Comparison of ENCODE assay signal across 30 cellular contexts in the genomic region with DNA sequence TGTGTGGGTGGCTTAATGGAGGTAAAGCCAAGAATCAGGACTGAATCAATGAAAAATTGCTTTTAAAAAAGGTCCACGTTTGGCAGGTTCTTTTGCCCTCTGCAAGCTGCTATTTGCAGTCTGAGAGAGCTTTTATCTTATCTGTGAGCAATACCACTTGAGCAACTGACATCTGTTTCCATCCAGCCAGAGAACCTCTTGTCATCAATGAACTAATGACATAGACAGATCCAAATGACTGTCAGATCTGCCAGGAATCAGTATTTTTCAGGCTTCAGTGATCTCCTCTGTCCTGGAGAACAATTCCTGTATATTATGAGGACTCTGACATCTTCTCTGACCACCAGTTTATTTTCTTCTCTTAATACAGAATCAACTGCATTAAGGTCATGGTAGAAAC.
DNase-seq lines count a peak whose midpoint lies in the region; ATAC-seq, FAIRE-seq and TF ChIP-seq lines count a peak whose summit lies in the region.
"Had no signal": no experiment of that assay in that cellular context is flagged by ENCODE, and none has a peak within 500 bp of the region (broad histone marks: within the 10 kb centered on the region; RNA-seq: fewer than 3 reads in every experiment).

No MANE protein-coding gene starts in this region.

- H3K36me3 ChIP-seq in kidney (ENCODE audit: control insufficient read depth in 1 of 2, insufficient read depth in 2 of 2, low read length in 2 of 2) (no peaks in the 10 kb centered on the region), ovary (no peaks in the 10 kb centered on the region)
- H3K36me3 ChIP-seq: ascending aorta, esophagus squamous epithelium, SJCRH30 had no signal

- H3K9me3 ChIP-seq in kidney (ENCODE audit: control insufficient read depth in 1 of 2, low read length in 2 of 2) (no peaks in the 10 kb centered on the region), ovary (no peaks in the 10 kb centered on the region)
- H3K9me3 ChIP-seq: ascending aorta, esophagus squamous epithelium, SJCRH30 had no signal

- no peak for DNase-seq in GM12892 (ENCODE audit: insufficient read length)
- peak; percentile 65 to 87 for DNase-seq in NCI-H446 (lab: John Stamatoyannopoulos, UW)
- DNase-seq in cerebellar cortex (ENCODE audit: low spot score), result peak; percentile 51
- DNase-seq in kidney, result no peak
- no peak for DNase-seq in ovary
- DNase-seq: activated CD8-positive, alpha-beta T cell treated with anti-CD3 and anti-CD28 coated beads, Interleukin-2, amount 10 ng/mL, durations not matched to agents 7 days and 5 days; activated effector memory CD4-positive, alpha-beta T cell treated with Interleukin-2 at 50 U/mL for 16 hours; activated naive CD8-positive, alpha-beta T cell treated with anti-CD3 and anti-CD28 coated beads for 36 hours; activated T-cell treated with anti-CD3 and anti-CD28 coated beads for 4 hours; Caco-2; central memory CD4-positive, alpha-beta T cell; dermis blood vessel endothelial cell; esophagus squamous epithelium; foreskin melanocyte; GM23248; Kasumi-1; left cardiac atrium; NCI-H187 treated with DMSO at 0.1 percent for 48 hours; NCI-H345; SJCRH30; stimulated activated CD4-positive, alpha-beta T cell treated with anti-CD3 and anti-CD28 coated beads, Interleukin-15, amount 100 ng/mL, for 24 hours; stimulated activated naive CD4-positive, alpha-beta T cell; T-helper 1 cell had no signal

- no peak overlapping the region for H3K27ac ChIP-seq in kidney (ENCODE audit: low read depth in 2 of 2, low read length in 2 of 2)
- H3K27ac ChIP-seq in ovary, result no peak overlapping the region
- H3K27ac ChIP-seq: ascending aorta, C4-2B, esophagus squamous epithelium, GM23248, hepatocyte, SJCRH30 had no signal

- no peak for TF ChIP-seq CTCF in kidney (IDR thresholded peaks at IDR 0.05; ENCODE audit: borderline replicate concordance, extremely low read depth, insufficient read depth)
- no peak for TF ChIP-seq CTCF in ovary (IDR thresholded peaks at IDR 0.05)

- intact Hi-C loops in kidney (cut with DNase I), result no loop called here
- intact Hi-C loops in ovary (cut with DNase I), result no loop called here

- no peak overlapping the region for H3K9ac ChIP-seq in kidney (ENCODE audit: low read length in 2 of 2)
- H3K9ac ChIP-seq: GM23248 had no signal

- WGBS in ovary, 3 donors, result 22 to 42% (median 36%) methylated on average over 1 of the region's 1 CpG

- H3K4me3 ChIP-seq in kidney (ENCODE audit: low read length in 2 of 2), result no peak overlapping the region
- no peak overlapping the region for H3K4me3 ChIP-seq in ovary
- H3K4me3 ChIP-seq: ascending aorta, esophagus squamous epithelium, GM23248, hepatocyte, SJCRH30 had no signal

- peak; percentile 24 for FAIRE-seq in GM12892 (lab: Jason Lieb, UNC)
- FAIRE-seq in kidney (lab: Jason Lieb, UNC), result no peak
- FAIRE-seq: urothelium cell line had no signal

- TF ChIP-seq POLR2A in GM12892 (IDR thresholded peaks at IDR 0.05; ENCODE audit: low read depth, low read length) (no peak), ovary (IDR thresholded peaks at IDR 0.05) (no peak)

- ATAC-seq in HG02610 (IDR thresholded peaks at IDR 0.05; ENCODE audit: unreplicated experiment) (peak; percentile 26), HG03342 (IDR thresholded peaks at IDR 0.05; ENCODE audit: unreplicated experiment) (no peak)
- ATAC-seq: activated CD8-positive, alpha-beta T cell treated with anti-CD3 and anti-CD28 coated beads, Interleukin-2, amount 10 ng/mL, durations not matched to agents 7 days and 5 days; Panc1 had no signal

- TF ChIP-seq EP300 in ovary (IDR thresholded peaks at IDR 0.05), result no peak

- no peaks in the 10 kb centered on the region for H3K27me3 ChIP-seq in ovary
- H3K27me3 ChIP-seq: ascending aorta, esophagus squamous epithelium, hepatocyte, SJCRH30 had no signal

- H3K4me1 ChIP-seq in kidney (ENCODE audit: control insufficient read depth in 1 of 2, insufficient read depth in 1 of 2, low read depth in 1 of 2, low read length in 2 of 2) (no peaks in the 10 kb centered on the region), ovary (ENCODE audit: insufficient read depth) (no peaks in the 10 kb centered on the region)
- H3K4me1 ChIP-seq: ascending aorta, esophagus squamous epithelium, SJCRH30 had no signal

Comparison
In these comparisons a context has a peak if more than half of its experiments do, and no peak if none do; other contexts are left out.
1. DNase-seq: peak in NCI-H446 (2 of 2) and cerebellar cortex (single experiment); none in GM12892 (single experiment), kidney (single experiment) and ovary (0 of 5).